Comparison of ENCODE assay signal across 1 cellular context in genomic region chr22:22038178-22038880, GRCh38.
TF ChIP-seq lines count a peak whose summit lies in the region.

No MANE protein-coding gene starts in this region.

TF ChIP-seq in GM12878, 131 proteins besides CTCF, POLR2A, EP300 and RAD21:
- TF ChIP-seq MEF2B (IDR thresholded peaks at IDR 0.05; ENCODE audit: partially characterized antibody, poor library complexity, severe bottlenecking) (peak; percentile 67), ESRRA (IDR thresholded peaks at IDR 0.05; ENCODE audit: low read length) (no peak)
